ENCODE assay signal across 8 cellular contexts in genomic region chrX:53441531-53442321, GRCh38. TPM values are rescaled to one million over a fixed set of nuclear protein-coding genes. Genes with fewer than 3 reads are reported as not detected.
DNase-seq lines count a peak whose midpoint lies in the region; ATAC-seq and TF ChIP-seq lines count a peak whose summit lies in the region.

No MANE protein-coding gene starts in this region.

- POLR2A ChIA-PET in AG04450 (lab: Yijun Ruan, JAX) = interaction anchor here (1.0 kb wide), 1 partner anchor 19 kb away, joined by 3 read pairs; the partner anchor contains the start of genes RIBC1 and SMC1A

- H3K27me3 Mint-ChIP-seq in effector memory CD8-positive, alpha-beta T cell = no peaks in the 10 kb centered on the region

- no peak for TF ChIP-seq CTCF in AG04450 (IDR thresholded peaks at IDR 0.05; ENCODE audit: low read depth, low read length)

- peaks cover 0 to 7% of the 10 kb centered on the region in 2 donors for H3K4me1 Mint-ChIP-seq in effector memory CD8-positive, alpha-beta T cell (ENCODE audit: low read depth in 2 of 2)

- peak overlapping the region; percentile 54 to 82 for H3K27ac Mint-ChIP-seq in effector memory CD8-positive, alpha-beta T cell

- H3K27me3 ChIP-seq in AG04450 (ENCODE audit: control insufficient read depth, insufficient read depth, low read length) = no peaks in the 10 kb centered on the region

- CTCF ChIA-PET in AG04450 (lab: Charles Lee) = interaction anchor here (1.5 kb wide), 1 partner anchor 17 kb away, joined by 3 read pairs; no protein-coding TSS in a partner anchor

- ATAC-seq in HG03469 (IDR thresholded peaks at IDR 0.05; ENCODE audit: unreplicated experiment) = peak; percentile 51
- peak; percentile 79 for ATAC-seq in effector memory CD8-positive, alpha-beta T cell (replicated peaks)

- H3K9me3 ChIP-seq in AG04450 (ENCODE audit: control insufficient read depth, insufficient read depth, low read length) = no peaks in the 10 kb centered on the region

- no peak overlapping the region for H3K27ac ChIP-seq in AG04450 (ENCODE audit: low read depth, low read length)

- peak; percentile 44 for TF ChIP-seq POLR2A in GM19099 (IDR thresholded peaks at IDR 0.05; ENCODE audit: extremely low read depth, insufficient read length, low read depth)

- peak overlapping the region; percentile 76 to 78 for H3K4me3 Mint-ChIP-seq in effector memory CD8-positive, alpha-beta T cell

- H3K36me3 Mint-ChIP-seq in effector memory CD8-positive, alpha-beta T cell (ENCODE audit: insufficient read depth) = no peaks in the 10 kb centered on the region

- H3K4me3 ChIP-seq in AG04450 (ENCODE audit: low read depth, low read length) = peak overlapping the region; percentile 48

- H3K9me3 Mint-ChIP-seq in effector memory CD8-positive, alpha-beta T cell = no peaks in the 10 kb centered on the region

- DNase-seq in AG04450 (ENCODE audit: low read depth, low spot score) (no peak), NCI-H748 treated with DMSO at 0.1 percent for 48 hours (lab: John Stamatoyannopoulos, UW) (peak; percentile 63), mesenteric fat pad (ENCODE audit: low spot score) (peak; percentile 92)
- DNase-seq in activated CD8-positive, alpha-beta memory T cell treated with anti-CD3 and anti-CD28 coated beads for 48 hours (ENCODE audit: low read depth in 2 of 3, low spot score in 2 of 3) = peak; percentile 40 to 59 (median 50)
- peak; percentile 44 to 51 (median 49) for DNase-seq in effector memory CD8-positive, alpha-beta T cell
- DNase-seq in stimulated activated CD8-positive, alpha-beta memory T cell treated with anti-CD3 and anti-CD28 coated beads, Interleukin-15, amount 100 ng/mL, for 24 hours (ENCODE audit: low read depth) = peak; percentile 50

RNA-seq across cellular contexts. Expression of gene HSD17B10, which starts 7.6 kb away (rescaled TPM):
- 87.4 and 113 TPM in 2 replicates for polyA plus RNA-seq in AG04450 (2011; rRNA removed)
- polyA minus RNA-seq in AG04450 (2011; rRNA and poly(A)+ RNA removed) = 54.8 and 65.2 TPM in 2 replicates
- 77.7 TPM for total RNA-seq in mesenteric fat pad

RNA-seq across cellular contexts. Expression of gene RIBC1, which starts 19.1 kb away (rescaled TPM):
- 0.26 and 0.31 TPM in 2 replicates for polyA plus RNA-seq in AG04450 (2011; rRNA removed)
- 0.23 TPM in 1 of 2 replicates, not detected in the other for polyA minus RNA-seq in AG04450 (2011; rRNA and poly(A)+ RNA removed)
- total RNA-seq in mesenteric fat pad = 0.22 TPM

RNA-seq across cellular contexts. Expression of gene SMC1A, which starts 19.3 kb away (rescaled TPM):
- polyA plus RNA-seq in AG04450 (2011; rRNA removed) = 21.3 and 25.3 TPM in 2 replicates
- polyA minus RNA-seq in AG04450 (2011; rRNA and poly(A)+ RNA removed) = 28.5 and 29.5 TPM in 2 replicates
- 50.6 TPM for total RNA-seq in mesenteric fat pad
